Comparison of ENCODE assay signal across 1 cellular context in genomic region chr9:128456613-128457061, GRCh38.
A peak's percentile ranks its signal among the peaks of the same experiment; 100 is the strongest.
TF ChIP-seq lines count a peak whose summit lies in the region.

No MANE protein-coding gene starts in this region.

TF ChIP-seq in K562, 482 proteins besides CTCF, POLR2A, EP300 and RAD21 (continued from another document and continues in another):
- TF ChIP-seq BCLAF1 (IDR thresholded peaks at IDR 0.05; ENCODE audit: borderline replicate concordance in 1 of 2, control insufficient read depth in 1 of 2, low read depth in 2 of 2, low read length in 1 of 2) (no peak), TAF15 (IDR thresholded peaks at IDR 0.05; ENCODE audit: low read depth, low read length) (no peak), LCOR (CRISPR knock-in tag; IDR thresholded peaks at IDR 0.05) (no peak), ZBTB17 (CRISPR knock-in tag; IDR thresholded peaks at IDR 0.05) (no peak), PKNOX1 (IDR thresholded peaks at IDR 0.05) (peak; percentile 93), BRD4 (IDR thresholded peaks at IDR 0.05) (no peak), CEBPB (tag; IDR thresholded peaks at IDR 0.05) (no peak), PML (IDR thresholded peaks at IDR 0.05; ENCODE audit: low read length) (no peak), ZNF609 (CRISPR knock-in tag; IDR thresholded peaks at IDR 0.05; ENCODE audit: borderline replicate concordance) (no peak), PTRF (tag; IDR thresholded peaks at IDR 0.05) (no peak), HOXB6 (CRISPR knock-in tag; IDR thresholded peaks at IDR 0.05; ENCODE audit: borderline replicate concordance) (no peak), DEAF1 (CRISPR knock-in tag; IDR thresholded peaks at IDR 0.05) (no peak), HNRNPUL1 (IDR thresholded peaks at IDR 0.05; ENCODE audit: low read length) (no peak), RFX1 (IDR thresholded peaks at IDR 0.05) (peak; percentile 80), ZNF274 (IDR thresholded peaks at IDR 0.05; ENCODE audit: borderline replicate concordance, low read depth, low read length) (no peak), CAMTA2 (CRISPR knock-in tag; conservative IDR thresholded peaks at IDR 0.05) (no peak), SMC3 (conservative IDR thresholded peaks at IDR 0.05; ENCODE audit: insufficient read depth, low read depth, low read length) (no peak), ZNF263 (CRISPR knock-in tag; IDR thresholded peaks at IDR 0.05; ENCODE audit: borderline replicate concordance) (no peak), MCM2 (IDR thresholded peaks at IDR 0.05; ENCODE audit: low read depth) (no peak), DACH1 (IDR thresholded peaks at IDR 0.05; ENCODE audit: partially characterized antibody) (no peak), ZMIZ1 (IDR thresholded peaks at IDR 0.05; ENCODE audit: low read depth in 2 of 2, low read length in 2 of 2) (no peak), ZNF511 (CRISPR knock-in tag; IDR thresholded peaks at IDR 0.05) (no peak), PYGO2 (tag; IDR thresholded peaks at IDR 0.05) (no peak), ZFP30 (CRISPR knock-in tag; IDR thresholded peaks at IDR 0.05; ENCODE audit: borderline replicate concordance) (no peak), PBX2 (CRISPR knock-in tag; IDR thresholded peaks at IDR 0.05; ENCODE audit: low read depth) (no peak), PBX2 (tag; conservative IDR thresholded peaks at IDR 0.05; ENCODE audit: low read depth) (peak; percentile 61), ZNF695 (CRISPR knock-in tag; IDR thresholded peaks at IDR 0.05) (no peak), TFAP4 (CRISPR knock-in tag; IDR thresholded peaks at IDR 0.05; ENCODE audit: borderline replicate concordance) (no peak; the same call in 1 of the 2 replicates), ZNF445 (CRISPR knock-in tag; IDR thresholded peaks at IDR 0.05; ENCODE audit: low read depth) (no peak), SMARCA5 (IDR thresholded peaks at IDR 0.05) (no peak), PRPF4 (IDR thresholded peaks at IDR 0.05; ENCODE audit: insufficient read depth, low read depth, low read length, poor library complexity, severe bottlenecking) (no peak), PRMT5 (CRISPR knock-in tag; IDR thresholded peaks at IDR 0.05) (no peak), NRF1 (conservative IDR thresholded peaks at IDR 0.05 in 1 of 2, IDR thresholded peaks at IDR 0.05 in 1 of 2) (peak in 1 of 2 experiments; percentile 26; a peak in 1 of 4 replicates), NUFIP1 (IDR thresholded peaks at IDR 0.05; ENCODE audit: partially characterized antibody) (no peak), POLR2AphosphoS5 (IDR thresholded peaks at IDR 0.05; ENCODE audit: control insufficient read depth, insufficient read depth, low read depth, low read length) (no peak), HCFC1 (IDR thresholded peaks at IDR 0.05; ENCODE audit: low read depth, low read length) (no peak), ZNF277 (CRISPR knock-in tag; IDR thresholded peaks at IDR 0.05; ENCODE audit: borderline replicate concordance) (no peak)
